1 cellular context compared by ENCODE assay signal in genomic region chr6:1187293-1188131, GRCh38.
TF ChIP-seq lines count a peak whose summit lies in the region.

No MANE protein-coding gene starts in this region.

TF ChIP-seq in HepG2, 621 proteins besides CTCF, POLR2A, EP300 and RAD21 (continued from another document):
- TF ChIP-seq FOXP1 (IDR thresholded peaks at IDR 0.05) (no peak), FOXP1 (CRISPR knock-in tag; IDR thresholded peaks at IDR 0.05) (0 out of 2 replicates have a peak, but pooled peaks have one; percentile 30), HIVEP1 (CRISPR knock-in tag; IDR thresholded peaks at IDR 0.05) (no peak), HMG20B (CRISPR knock-in tag; conservative IDR thresholded peaks at IDR 0.05) (peak; percentile 69), RNF219 (CRISPR knock-in tag; IDR thresholded peaks at IDR 0.05) (no peak), ATF4 (CRISPR knock-in tag; IDR thresholded peaks at IDR 0.05) (peak in 1 of 2 experiments; percentile 16; a peak in 1 of 4 replicates), SKI (IDR thresholded peaks at IDR 0.05; ENCODE audit: partially characterized antibody) (no peak), ZNF362 (CRISPR knock-in tag; IDR thresholded peaks at IDR 0.05; ENCODE audit: borderline replicate concordance) (no peak), ZNF792 (CRISPR knock-in tag; IDR thresholded peaks at IDR 0.05) (peak; percentile 40; the same call in 1 of the 2 replicates), FOXP4 (CRISPR knock-in tag; IDR thresholded peaks at IDR 0.05) (peak; percentile 30; the same call in 1 of the 2 replicates), ZNF354B (CRISPR knock-in tag; IDR thresholded peaks at IDR 0.05) (0 out of 2 replicates have a peak, but pooled peaks have one; percentile 32), SP4 (CRISPR knock-in tag; IDR thresholded peaks at IDR 0.05) (no peak), ZSCAN5A (CRISPR knock-in tag; IDR thresholded peaks at IDR 0.05; ENCODE audit: borderline replicate concordance) (0 out of 2 replicates have a peak, but pooled peaks have one; percentile 23), MXD4 (CRISPR knock-in tag; IDR thresholded peaks at IDR 0.05) (no peak), ZNF775 (CRISPR knock-in tag; IDR thresholded peaks at IDR 0.05; ENCODE audit: borderline replicate concordance) (no peak), ZNF275 (CRISPR knock-in tag; IDR thresholded peaks at IDR 0.05; ENCODE audit: borderline replicate concordance) (no peak), SUZ12 (IDR thresholded peaks at IDR 0.05; ENCODE audit: low read depth, low read length) (no peak), GLMP (CRISPR knock-in tag; IDR thresholded peaks at IDR 0.05; ENCODE audit: borderline replicate concordance) (no peak), HNF1B (CRISPR knock-in tag; IDR thresholded peaks at IDR 0.05) (no peak), HNRNPLL (IDR thresholded peaks at IDR 0.05; ENCODE audit: low read depth, low read length, poor library complexity, severe bottlenecking) (no peak), CEBPZ (IDR thresholded peaks at IDR 0.05; ENCODE audit: low read length) (no peak), REPIN1 (CRISPR knock-in tag; IDR thresholded peaks at IDR 0.05; ENCODE audit: borderline replicate concordance, low read depth) (peak; percentile 32; the same call in 1 of the 2 replicates), GFI1 (CRISPR knock-in tag; IDR thresholded peaks at IDR 0.05; ENCODE audit: borderline replicate concordance) (no peak), ZNF652 (CRISPR knock-in tag; IDR thresholded peaks at IDR 0.05; ENCODE audit: borderline replicate concordance, low read depth) (no peak), ATF7 (IDR thresholded peaks at IDR 0.05) (no peak), ATF7 (CRISPR knock-in tag; IDR thresholded peaks at IDR 0.05) (no peak), ZFP41 (CRISPR knock-in tag; IDR thresholded peaks at IDR 0.05; ENCODE audit: borderline replicate concordance) (no peak), HBP1 (CRISPR knock-in tag; IDR thresholded peaks at IDR 0.05; ENCODE audit: low read depth) (no peak), ZNF644 (CRISPR knock-in tag; IDR thresholded peaks at IDR 0.05; ENCODE audit: low read depth) (peak; percentile 73; the same call in 1 of the 2 replicates), THRA (CRISPR knock-in tag; IDR thresholded peaks at IDR 0.05; ENCODE audit: borderline replicate concordance) (0 out of 2 replicates have a peak, but pooled peaks have one; percentile 43), ZNF761 (CRISPR knock-in tag; conservative IDR thresholded peaks at IDR 0.05) (no peak), ZMYM4 (CRISPR knock-in tag; IDR thresholded peaks at IDR 0.05) (0 out of 2 replicates have a peak, but pooled peaks have one; percentile 11), FOXC1 (CRISPR knock-in tag; IDR thresholded peaks at IDR 0.05; ENCODE audit: borderline replicate concordance) (no peak), RBM39 (IDR thresholded peaks at IDR 0.05; ENCODE audit: low read depth, low read length, poor library complexity, severe bottlenecking) (no peak), MTERF4 (CRISPR knock-in tag; IDR thresholded peaks at IDR 0.05) (no peak), MAFF (IDR thresholded peaks at IDR 0.05; ENCODE audit: low read depth, low read length) (no peak), NRL (CRISPR knock-in tag; IDR thresholded peaks at IDR 0.05; ENCODE audit: borderline replicate concordance) (no peak)
